8 cellular contexts compared by ENCODE assay signal in the genomic region with DNA sequence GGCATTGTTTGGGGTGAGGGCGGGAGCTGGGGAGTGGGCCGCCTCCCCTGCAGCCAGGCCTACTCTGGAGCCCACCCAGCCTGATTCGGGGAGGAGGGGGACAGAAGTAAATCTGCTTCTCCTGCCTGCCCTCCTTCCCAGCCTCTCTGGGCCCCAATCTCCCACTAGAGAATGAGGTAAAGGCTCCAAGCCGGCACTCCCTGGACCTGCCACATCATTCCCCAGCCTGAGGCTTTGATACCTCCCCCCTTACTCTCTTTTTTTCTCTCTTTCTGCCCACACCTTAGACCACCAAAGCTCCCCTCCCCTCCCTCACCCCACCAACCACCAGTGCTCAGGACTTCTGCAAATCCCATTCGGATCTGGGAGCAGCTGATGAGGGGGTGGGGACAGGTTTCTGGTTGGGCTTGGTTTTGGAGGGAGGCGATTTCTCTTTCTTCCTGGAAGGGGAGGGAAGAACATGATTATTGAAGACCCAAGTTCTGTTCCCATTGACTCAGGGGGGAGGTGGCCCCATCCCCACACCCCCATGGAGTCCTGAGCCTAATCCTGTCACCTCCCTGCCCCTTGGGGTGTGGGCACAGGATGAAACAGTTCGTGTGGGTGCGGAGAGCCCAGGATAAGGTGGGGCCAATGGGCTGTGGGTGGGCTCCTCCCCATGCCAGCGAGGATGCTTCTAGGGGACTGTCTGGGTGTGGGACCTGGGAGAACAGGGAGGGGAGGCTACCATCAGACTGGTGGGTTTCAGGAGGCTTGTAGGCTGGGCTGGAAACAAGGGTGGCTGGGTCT. TPM values are rescaled to one million over a fixed set of nuclear protein-coding genes. Genes with fewer than 3 reads are reported as not detected.
DNase-seq lines count a peak whose midpoint lies in the region; TF ChIP-seq lines count a peak whose summit lies in the region.

No MANE protein-coding gene starts in this region.

- H3K27ac ChIP-seq in CD8-positive, alpha-beta memory T cell (ENCODE audit: low read depth, low read length) = peak overlapping the region; percentile 92
- peak overlapping the region; percentile 89 for H3K27ac ChIP-seq in mesendoderm (ENCODE audit: low read depth, low read length)
- peak overlapping the region; percentile 100 for H3K27ac ChIP-seq in uterus

- peaks cover 48% of the 10 kb centered on the region for H3K79me2 ChIP-seq in mesendoderm (ENCODE audit: control insufficient read depth, insufficient read depth, low read length)

- H3K4me1 ChIP-seq in CD8-positive, alpha-beta memory T cell (ENCODE audit: insufficient read depth, low read length) = peaks cover 75% of the 10 kb centered on the region
- peaks cover 27% of the 10 kb centered on the region for H3K4me1 ChIP-seq in mesendoderm (ENCODE audit: control insufficient read depth, low read depth, low read length)
- peaks cover 3 to 40% of the 10 kb centered on the region in 2 donors for H3K4me1 ChIP-seq in uterus

- H3K36me3 ChIP-seq in CD8-positive, alpha-beta memory T cell (ENCODE audit: insufficient read depth, low read length) = no peaks in the 10 kb centered on the region
- peaks cover 2% of the 10 kb centered on the region for H3K36me3 ChIP-seq in mesendoderm (ENCODE audit: control insufficient read depth, insufficient read depth, low read length)
- H3K36me3 ChIP-seq in uterus = no peaks in the 10 kb centered on the region

- WGBS in mesendoderm (ENCODE audit: extremely low coverage, insufficient coverage, low lambda C conversion rate) = no CpG with 5 or more reads among the region's 9 CpGs

- H2BK120ac ChIP-seq in mesendoderm (ENCODE audit: low read depth, low read length) = no peak overlapping the region

- peaks cover 0 to 29% (median 0%) of the 10 kb centered on the region in 3 donors for H3K36me3 Mint-ChIP-seq in CD8-positive, alpha-beta memory T cell

- peak overlapping the region; percentile 84 for H3K4ac ChIP-seq in mesendoderm (ENCODE audit: low read depth, low read length)

- no peak for TF ChIP-seq POLR2A in uterus (IDR thresholded peaks at IDR 0.05)

- H3K4me3 ChIP-seq in CD8-positive, alpha-beta memory T cell (ENCODE audit: low read length) = peak overlapping the region; percentile 85
- peak overlapping the region; percentile 95 to 98 for H3K4me3 ChIP-seq in cardiac fibroblast (replicated peaks in 1 of 2; ENCODE audit: low read depth in 2 of 2, low read length in 2 of 2)
- peak overlapping the region; percentile 36 for H3K4me3 ChIP-seq in mesendoderm (ENCODE audit: low read length)
- H3K4me3 ChIP-seq in uterus = peak overlapping the region; percentile 63 to 99

- H2AK5ac ChIP-seq in mesendoderm (ENCODE audit: low read length) = peak overlapping the region; percentile 66

- peak overlapping the region; percentile 86 for H3K56ac ChIP-seq in mesendoderm (ENCODE audit: low read length)

- peak overlapping the region; percentile 30 for H3K18ac ChIP-seq in mesendoderm (ENCODE audit: low read length)

- no peaks in the 10 kb centered on the region for H3K9me3 ChIP-seq in CD8-positive, alpha-beta memory T cell (ENCODE audit: low read length)
- no peaks in the 10 kb centered on the region for H3K9me3 ChIP-seq in uterus

- no peaks in the 10 kb centered on the region for H3K27me3 ChIP-seq in CD8-positive, alpha-beta memory T cell (ENCODE audit: insufficient read depth, low read length, poor library complexity, severe bottlenecking)
- no peaks in the 10 kb centered on the region for H3K27me3 ChIP-seq in mesendoderm (ENCODE audit: insufficient read depth, low read length, poor library complexity)
- no peaks in the 10 kb centered on the region for H3K27me3 ChIP-seq in uterus

- peak overlapping the region; percentile 1 for H2BK5ac ChIP-seq in mesendoderm (ENCODE audit: low read length)

- peaks cover 73 to 79% (median 73%) of the 10 kb centered on the region in 3 donors for H3K4me1 Mint-ChIP-seq in CD8-positive, alpha-beta memory T cell

- CTCF ChIA-PET in CD8-positive, alpha-beta memory T cell (lab: Charles Lee) = interaction anchor here (1.0 to 6.0 kb wide), 4 partner anchors 8 to 61 kb away, joined by 3 to 57 read pairs (median 4); no protein-coding TSS in a partner anchor

- peak overlapping the region; percentile 92 for H3K9ac ChIP-seq in mesendoderm (ENCODE audit: low read length)

- H3K79me1 ChIP-seq in mesendoderm (ENCODE audit: low read length) = peaks cover 33% of the 10 kb centered on the region

- POLR2A ChIA-PET in CD8-positive, alpha-beta memory T cell (lab: Charles Lee) = interaction anchor here (1.3 to 2.1 kb wide), 2 partner anchors 25 to 67 kb away, joined by 4 to 9 read pairs; a partner anchor contains a TSS

- H2BK15ac ChIP-seq in mesendoderm (replicated peaks; ENCODE audit: low read depth) = no peak overlapping the region

- H3K27me3 Mint-ChIP-seq in CD8-positive, alpha-beta memory T cell = no peaks in the 10 kb centered on the region

- no peak overlapping the region for H4K8ac ChIP-seq in mesendoderm (ENCODE audit: low read depth, low read length)

- H3K9me3 Mint-ChIP-seq in CD8-positive, alpha-beta memory T cell = no peaks in the 10 kb centered on the region

- H3K23ac ChIP-seq in mesendoderm (ENCODE audit: low read length) = no peak overlapping the region

- DNase-seq in CD8-positive, alpha-beta memory T cell = peak in 1 of 5 donors; percentile 11
- DNase-seq in NCI-H82 (lab: John Stamatoyannopoulos, UW) = peak; percentile 72
- peak in 1 of 2 donors; percentile 47 for DNase-seq in cardiac fibroblast (ENCODE audit: low read depth in 2 of 2)
- DNase-seq in mesendoderm = peak; percentile 66
- no peak for DNase-seq in uterus
- no peak for DNase-seq in NCI-H1105 (lab: John Stamatoyannopoulos, UW)
- no peak for DNase-seq in DMS53 treated with DMSO at 0.1 percent for 48 hours (lab: John Stamatoyannopoulos, UW; ENCODE audit: unreplicated experiment)
- no peak for DNase-seq in NCI-H1436 (lab: John Stamatoyannopoulos, UW)

- TF ChIP-seq CTCF in cardiac fibroblast (IDR thresholded peaks at IDR 0.05; ENCODE audit: low read depth, low read length) (no peak), uterus (IDR thresholded peaks at IDR 0.05) (no peak)

- peak overlapping the region; percentile 86 to 97 (median 94) for H3K27ac Mint-ChIP-seq in CD8-positive, alpha-beta memory T cell

- H3K4me3 Mint-ChIP-seq in CD8-positive, alpha-beta memory T cell = peak overlapping the region; percentile 85 to 97 (median 92)

- no peak overlapping the region for H4K5ac ChIP-seq in mesendoderm (ENCODE audit: low read length)

- peak overlapping the region; percentile 82 for H3K4me2 ChIP-seq in mesendoderm (ENCODE audit: low read length)

- intact Hi-C loops in uterus (cut with DNase I; ENCODE audit: low total_unique reads) = loop anchor here (10.0 kb wide), 1 partner anchor 127 kb away; no protein-coding TSS in a partner anchor

RNA-seq across cellular contexts. Expression of a gene that starts 1.3 kb away (rescaled TPM):
- 100 to 1,000 TPM; 183 to 185 TPM for total RNA-seq in CD8-positive, alpha-beta memory T cell
- polyA plus RNA-seq in CD8-positive, alpha-beta memory T cell = 55.4 TPM
- 38.9 TPM for polyA plus RNA-seq in mesendoderm (2013, experiment 1 of 2)
- 40.0 TPM for polyA plus RNA-seq in mesendoderm (2013, experiment 2 of 2)
- 100 to 1,000 TPM in 1 of 4 donors, 10 to 100 TPM in 3; 53.5 to 115 (median 77.3) TPM for total RNA-seq in uterus

RNA-seq across cellular contexts. Expression of a gene that starts 8.0 kb away (rescaled TPM):
- total RNA-seq in CD8-positive, alpha-beta memory T cell = 10 to 100 TPM; 61.7 to 63.1 TPM
- polyA plus RNA-seq in CD8-positive, alpha-beta memory T cell = 117 TPM
- 40.2 TPM for polyA plus RNA-seq in mesendoderm (2013, experiment 1 of 2)
- 41.3 TPM for polyA plus RNA-seq in mesendoderm (2013, experiment 2 of 2)
- total RNA-seq in uterus = 10 to 100 TPM; 10.6 to 70.6 (median 38.1) TPM

RNA-seq across cellular contexts. Expression of a gene that starts 32.3 kb away (rescaled TPM):
- total RNA-seq in CD8-positive, alpha-beta memory T cell = under 1 TPM; 0.07 to 0.18 TPM
- polyA plus RNA-seq in CD8-positive, alpha-beta memory T cell = not detected
- 0.49 TPM for polyA plus RNA-seq in mesendoderm (2013, experiment 1 of 2)
- 0.50 TPM for polyA plus RNA-seq in mesendoderm (2013, experiment 2 of 2)
- total RNA-seq in uterus = 10 to 100 TPM in 1 of 4 donors, 1 to 10 TPM in 3; 1.2 to 16.6 (median 5.8) TPM

Comparison
In these comparisons a context has a peak if more than half of its experiments do, and no peak if none do; other contexts are left out.
1. DNase-seq: peak in NCI-H82 (single experiment) and mesendoderm (single experiment); none in uterus (0 of 2), NCI-H1105 (single experiment), DMS53 treated with DMSO at 0.1 percent for 48 hours (single experiment) and NCI-H1436 (single experiment).
2. H3K4me3 ChIP-seq: peak in every context shown above with its lines; median percentile 96 in cardiac fibroblast; 85 in CD8-positive, alpha-beta memory T cell; 81 in uterus; 36 in mesendoderm.
3. Peak in every context shown above with its lines, with median percentiles within 50 percentile points of each other: H3K27ac ChIP-seq.